8 cellular contexts compared by ENCODE assay signal in the genomic region with DNA sequence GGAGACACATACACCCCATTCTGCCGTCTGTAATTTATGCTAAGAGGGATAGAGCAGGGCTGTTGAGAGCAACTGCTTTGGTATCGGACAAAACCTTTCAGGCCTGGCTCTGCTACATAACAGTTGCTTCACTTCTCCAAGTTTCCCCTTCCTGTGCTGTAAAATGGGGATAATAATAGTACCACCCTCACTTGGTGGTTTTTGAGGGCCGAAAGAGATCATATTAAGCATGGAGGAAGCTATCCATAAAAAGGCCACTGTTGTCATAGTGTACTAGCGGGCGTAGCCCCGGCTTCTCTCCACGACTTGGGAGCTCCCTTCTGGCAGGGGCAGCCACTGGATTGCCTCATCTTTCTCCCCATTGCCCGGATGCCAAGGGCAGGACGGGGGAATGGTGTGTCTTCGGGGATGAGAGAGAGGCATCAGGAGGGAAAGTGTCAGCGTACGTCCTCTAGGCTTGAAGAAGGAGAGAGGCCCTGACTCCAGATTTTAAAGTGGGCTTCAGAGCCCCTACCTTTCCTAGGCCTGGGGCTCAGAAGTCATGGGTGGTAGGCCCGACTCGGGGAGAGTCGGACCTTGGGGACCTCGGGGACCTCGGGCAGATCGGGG. TPM values are rescaled to one million over a fixed set of nuclear protein-coding genes. Genes with fewer than 3 reads are reported as not detected.
A peak's percentile ranks its signal among the peaks of the same experiment; 100 is the strongest.
DNase-seq lines count a peak whose midpoint lies in the region; ATAC-seq, FAIRE-seq and TF ChIP-seq lines count a peak whose summit lies in the region.

No MANE protein-coding gene starts in this region.

- H3K36me3 ChIP-seq in HAP-1 (replicated peaks) (no peaks in the 10 kb centered on the region; the same call in 1 of the 2 replicates), skeletal muscle satellite cell (ENCODE audit: insufficient read depth, low read length) (no peaks in the 10 kb centered on the region)

- peaks cover 5% of the 10 kb centered on the region for H3K9me3 Mint-ChIP-seq in glutamatergic neuron (ENCODE audit: unreplicated experiment)

- no peak for TF ChIP-seq CTCF in glutamatergic neuron (IDR thresholded peaks at IDR 0.05; ENCODE audit: partially characterized antibody, unreplicated experiment)

- H3K4me1 Mint-ChIP-seq in glutamatergic neuron (ENCODE audit: low read depth, unreplicated experiment) = peaks cover 10% of the 10 kb centered on the region

- peak overlapping the region; percentile 55 for H3K4me3 Mint-ChIP-seq in glutamatergic neuron (ENCODE audit: unreplicated experiment)

- H3K4me3 ChIP-seq in HAP-1 = peak overlapping the region; percentile 59
- H3K4me3 ChIP-seq in skeletal muscle satellite cell (ENCODE audit: low read length) = peak overlapping the region; percentile 56

- H3K27me3 ChIP-seq in HAP-1 (ENCODE audit: low read depth) = no peaks in the 10 kb centered on the region
- H3K27me3 ChIP-seq in skeletal muscle satellite cell (ENCODE audit: control insufficient read depth, insufficient read depth, low read length) = peaks cover 7% of the 10 kb centered on the region

- in situ Hi-C loops in HAP-1 (cut with MboI; ENCODE audit: low sequenced_read_pairs) = no loop called here

- peaks cover 4% of the 10 kb centered on the region for H3K36me3 Mint-ChIP-seq in glutamatergic neuron (ENCODE audit: unreplicated experiment)

- H3K4me1 ChIP-seq in HAP-1 (peaks cover 29% of the 10 kb centered on the region), skeletal muscle satellite cell (ENCODE audit: control insufficient read depth, insufficient read depth, low read length) (peaks cover 23% of the 10 kb centered on the region)

- H3K27ac Mint-ChIP-seq in glutamatergic neuron (ENCODE audit: unreplicated experiment) = no peak overlapping the region

- DNase-seq in HAP-1 (ENCODE audit: low spot score in 2 of 2) = no peak
- DNase-seq in SKM-1 (lab: John Stamatoyannopoulos, UW; ENCODE audit: unreplicated experiment) = peak; percentile 37
- no peak for DNase-seq in glutamatergic neuron
- DNase-seq in urothelium cell line (ENCODE audit: low spot score) = no peak
- DNase-seq in activated CD8-positive, alpha-beta memory T cell treated with anti-CD3 and anti-CD28 coated beads, Interleukin-2, amount 50 U/mL, for 48 hours = no peak
- no peak for DNase-seq in kidney glomerular epithelial cell (lab: John Stamatoyannopoulos, UW)

- H3K9me3 ChIP-seq in HAP-1 = no peaks in the 10 kb centered on the region
- no peaks in the 10 kb centered on the region for H3K9me3 ChIP-seq in skeletal muscle satellite cell (replicated peaks; ENCODE audit: low read length)

- peak overlapping the region; percentile 97 for H3K4me2 ChIP-seq in skeletal muscle satellite cell (ENCODE audit: low read length)

- ATAC-seq in GM19397 (IDR thresholded peaks at IDR 0.05; ENCODE audit: unreplicated experiment) = no peak

- H3K9ac ChIP-seq in skeletal muscle satellite cell (ENCODE audit: low read depth, low read length) = peak overlapping the region; percentile 75

- peaks cover 1% of the 10 kb centered on the region for H3K27me3 Mint-ChIP-seq in glutamatergic neuron (ENCODE audit: unreplicated experiment)

- no peak for FAIRE-seq in urothelium cell line (lab: Jason Lieb, UNC)

RNA-seq across cellular contexts. Expression of gene MFSD2A, which starts 0.6 kb away (rescaled TPM):
- 5.6 TPM for total RNA-seq in glutamatergic neuron (ENCODE audit: unreplicated experiment)
- total RNA-seq in skeletal muscle satellite cell (2012; rRNA removed) = 10.6 and 11.1 TPM in 2 replicates

RNA-seq across cellular contexts. Expression of gene MYCL, which starts 52.6 kb away (rescaled TPM):
- total RNA-seq in glutamatergic neuron (ENCODE audit: unreplicated experiment) = 97.7 TPM
- 0.25 and 1.5 TPM in 2 replicates for total RNA-seq in skeletal muscle satellite cell (2012; rRNA removed)
